Comparison of ENCODE assay signal across 20 cellular contexts in the genomic region with DNA sequence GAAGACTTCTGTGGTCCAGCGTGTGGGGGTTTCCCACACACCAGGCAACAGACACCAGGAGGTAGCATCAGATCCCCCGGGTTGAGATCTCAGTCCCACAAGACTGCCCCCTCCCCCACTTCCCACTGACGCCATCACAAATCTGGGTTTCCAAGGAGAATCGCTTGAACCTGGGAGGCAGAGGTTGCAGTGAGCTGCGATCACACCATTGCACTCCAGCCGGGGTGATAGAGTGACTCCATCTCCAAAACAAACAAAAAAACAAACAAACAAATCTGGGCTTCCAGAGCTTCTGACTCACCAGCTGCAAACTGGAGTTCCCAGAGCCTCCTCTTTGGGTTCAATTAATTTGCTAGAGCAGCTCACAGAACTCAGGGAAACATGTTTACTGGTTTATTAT. TPM values are rescaled to one million over a fixed set of nuclear protein-coding genes. Genes with fewer than 3 reads are reported as not detected.
DNase-seq lines count a peak whose midpoint lies in the region; TF ChIP-seq lines count a peak whose summit lies in the region.
"Had no signal": no experiment of that assay in that cellular context is flagged by ENCODE, and none has a peak within 500 bp of the region (broad histone marks: within the 10 kb centered on the region; RNA-seq: fewer than 3 reads in every experiment).

No MANE protein-coding gene starts in this region.

- H3K4me1 ChIP-seq in mesendoderm (ENCODE audit: control insufficient read depth, low read depth, low read length) (no peaks in the 10 kb centered on the region), Karpas-422 (ENCODE audit: low read length) (peaks cover 47% of the 10 kb centered on the region)
- H3K4me1 ChIP-seq: SJCRH30 had no signal

- H4K8ac ChIP-seq in mesendoderm (ENCODE audit: low read depth, low read length), result no peak overlapping the region

- no peaks in the 10 kb centered on the region for H3K9me2 ChIP-seq in Karpas-422 (replicated peaks; ENCODE audit: insufficient read depth, low read length)

- H3K4me3 ChIP-seq in mesendoderm (ENCODE audit: low read length) (no peak overlapping the region), Karpas-422 (ENCODE audit: low read length) (no peak overlapping the region), WERI-Rb-1 (ENCODE audit: low read depth, low read length) (no peak overlapping the region)
- H3K4me3 ChIP-seq: SJCRH30 had no signal

- H3K56ac ChIP-seq in mesendoderm (ENCODE audit: low read length), result no peak overlapping the region

- WGBS in mesendoderm (ENCODE audit: extremely low coverage, insufficient coverage, low lambda C conversion rate), result no CpG with 5 or more reads among the region's 6 CpGs

- H3K27ac ChIP-seq in mesendoderm (ENCODE audit: low read depth, low read length) (no peak overlapping the region), Karpas-422 (ENCODE audit: low read length) (no peak overlapping the region), WERI-Rb-1 (no peak overlapping the region)
- H3K27ac ChIP-seq: SJCRH30 had no signal

- H3K9ac ChIP-seq in mesendoderm (ENCODE audit: low read length) (no peak overlapping the region), Karpas-422 (ENCODE audit: low read length) (no peak overlapping the region)

- H3K79me1 ChIP-seq in mesendoderm (ENCODE audit: low read length), result no peaks in the 10 kb centered on the region

- no peak overlapping the region for H3K4ac ChIP-seq in mesendoderm (ENCODE audit: low read depth, low read length)

- H2AK5ac ChIP-seq in mesendoderm (ENCODE audit: low read length), result no peak overlapping the region

- H2BK15ac ChIP-seq in mesendoderm (replicated peaks; ENCODE audit: low read depth), result no peak overlapping the region

- no peaks in the 10 kb centered on the region for H3K36me3 ChIP-seq in mesendoderm (ENCODE audit: control insufficient read depth, insufficient read depth, low read length)
- H3K36me3 ChIP-seq in Karpas-422 (ENCODE audit: insufficient read depth, low read length), result no peaks in the 10 kb centered on the region
- no peaks in the 10 kb centered on the region for H3K36me3 ChIP-seq in WERI-Rb-1
- H3K36me3 ChIP-seq: SJCRH30 had no signal

- no peak overlapping the region for H3K23ac ChIP-seq in mesendoderm (ENCODE audit: low read length)

- no peak overlapping the region for H4K5ac ChIP-seq in mesendoderm (ENCODE audit: low read length)

- H3K18ac ChIP-seq in mesendoderm (ENCODE audit: low read length), result no peak overlapping the region

- DNase-seq in EH (ENCODE audit: low read depth) (peak; percentile 14), amniotic epithelial cell (ENCODE audit: low read depth) (peak; percentile 25), mesendoderm (peak; percentile 72), NCI-H82 (lab: John Stamatoyannopoulos, UW) (no peak), Karpas-422 (no peak), WERI-Rb-1 (no peak)
- DNase-seq: activated CD4-positive, alpha-beta T cell treated with anti-CD3 and anti-CD28 coated beads, Interleukin-2, amount 50 U/mL, for 4 hours; amygdala; DMS 273 treated with DMSO at 0.1 percent for 48 hours; effector memory CD4-positive, alpha-beta T cell; glutamatergic neuron; NCI-H187; NCI-H226; right cardiac atrium; SJCRH30; stimulated activated CD4-positive, alpha-beta T cell treated with anti-CD3 and anti-CD28 coated beads, Interleukin-15, amount 100 ng/mL, for 24 hours had no signal

- H3K27me3 ChIP-seq in mesendoderm (ENCODE audit: insufficient read depth, low read length, poor library complexity), result peaks cover under 1% of the 10 kb centered on the region
- no peaks in the 10 kb centered on the region for H3K27me3 ChIP-seq in Karpas-422 (ENCODE audit: low read length)
- no peaks in the 10 kb centered on the region for H3K27me3 ChIP-seq in WERI-Rb-1 (ENCODE audit: insufficient read depth, low read depth, severe bottlenecking)

- no peak for TF ChIP-seq CTCF in WERI-Rb-1 (IDR thresholded peaks at IDR 0.05; ENCODE audit: low read depth, low read length)

- H3K4me2 ChIP-seq in mesendoderm (ENCODE audit: low read length), result no peak overlapping the region
- no peak overlapping the region for H3K4me2 ChIP-seq in Karpas-422 (ENCODE audit: low read depth, low read length, poor library complexity, severe bottlenecking)

- no peak overlapping the region for H2BK5ac ChIP-seq in mesendoderm (ENCODE audit: low read length)

- no peaks in the 10 kb centered on the region for H3K79me2 ChIP-seq in mesendoderm (ENCODE audit: control insufficient read depth, insufficient read depth, low read length)
- no peaks in the 10 kb centered on the region for H3K79me2 ChIP-seq in Karpas-422 (ENCODE audit: low read length)

- no peaks in the 10 kb centered on the region for H4K20me1 ChIP-seq in Karpas-422 (ENCODE audit: insufficient read depth, low read depth, low read length)

- H3K9me3 ChIP-seq in Karpas-422 (ENCODE audit: low read length) (no peaks in the 10 kb centered on the region), WERI-Rb-1 (ENCODE audit: severe bottlenecking) (no peaks in the 10 kb centered on the region)
- H3K9me3 ChIP-seq: SJCRH30 had no signal

- H2AFZ ChIP-seq in Karpas-422 (ENCODE audit: low read length), result no peak overlapping the region

- no peak overlapping the region for H2BK120ac ChIP-seq in mesendoderm (ENCODE audit: low read depth, low read length)

RNA-seq across cellular contexts. Expression of a gene that starts 4.7 kb away (rescaled TPM):
- polyA plus RNA-seq in mesendoderm (2013, experiment 1 of 2), result 3.3 TPM
- polyA plus RNA-seq in mesendoderm (2013, experiment 2 of 2), result 3.7 TPM
- 5.2 TPM in 2 replicates for total RNA-seq in Karpas-422 (2014; rRNA removed; shearing (Covaris generic); ENCODE audit: low replicate concordance)

RNA-seq across cellular contexts. Expression of a gene that starts 40.6 kb away (rescaled TPM):
- polyA plus RNA-seq in mesendoderm (2013, experiment 1 of 2), result not detected
- polyA plus RNA-seq in mesendoderm (2013, experiment 2 of 2), result not detected
- total RNA-seq in Karpas-422 (2014; rRNA removed; shearing (Covaris generic); ENCODE audit: low replicate concordance), result not detected in 2 replicates
- total RNA-seq: left ventricle myocardium superior; osteocyte; right cardiac atrium; SJCRH30; T-helper 1 cell treated with Interleukin-12 subunit alpha and Interleukin-12 subunit beta and Interleukin-4 antibody, amounts not matched to agents 30 ng/mL and 1 ng/mL, for 36 hours; temporal lobe had no signal
- polyA plus RNA-seq: right cardiac atrium had no signal

RNA-seq across cellular contexts. Expression of a gene that starts 47.4 kb away (rescaled TPM):
- polyA plus RNA-seq in mesendoderm (2013, experiment 1 of 2), result 8.2 TPM
- polyA plus RNA-seq in mesendoderm (2013, experiment 2 of 2), result 9.3 TPM
- 69.2 and 99.2 TPM in 2 replicates for total RNA-seq in Karpas-422 (2014; rRNA removed; shearing (Covaris generic); ENCODE audit: low replicate concordance)

Comparison
In these comparisons a context has a peak if more than half of its experiments do, and no peak if none do; other contexts are left out.
1. DNase-seq: peak in EH (single experiment), amniotic epithelial cell (single experiment) and mesendoderm (single experiment); none in NCI-H82 (single experiment), Karpas-422 (single experiment) and WERI-Rb-1 (single experiment).